ENCODE assay signal across 1 cellular context in the genomic region with DNA sequence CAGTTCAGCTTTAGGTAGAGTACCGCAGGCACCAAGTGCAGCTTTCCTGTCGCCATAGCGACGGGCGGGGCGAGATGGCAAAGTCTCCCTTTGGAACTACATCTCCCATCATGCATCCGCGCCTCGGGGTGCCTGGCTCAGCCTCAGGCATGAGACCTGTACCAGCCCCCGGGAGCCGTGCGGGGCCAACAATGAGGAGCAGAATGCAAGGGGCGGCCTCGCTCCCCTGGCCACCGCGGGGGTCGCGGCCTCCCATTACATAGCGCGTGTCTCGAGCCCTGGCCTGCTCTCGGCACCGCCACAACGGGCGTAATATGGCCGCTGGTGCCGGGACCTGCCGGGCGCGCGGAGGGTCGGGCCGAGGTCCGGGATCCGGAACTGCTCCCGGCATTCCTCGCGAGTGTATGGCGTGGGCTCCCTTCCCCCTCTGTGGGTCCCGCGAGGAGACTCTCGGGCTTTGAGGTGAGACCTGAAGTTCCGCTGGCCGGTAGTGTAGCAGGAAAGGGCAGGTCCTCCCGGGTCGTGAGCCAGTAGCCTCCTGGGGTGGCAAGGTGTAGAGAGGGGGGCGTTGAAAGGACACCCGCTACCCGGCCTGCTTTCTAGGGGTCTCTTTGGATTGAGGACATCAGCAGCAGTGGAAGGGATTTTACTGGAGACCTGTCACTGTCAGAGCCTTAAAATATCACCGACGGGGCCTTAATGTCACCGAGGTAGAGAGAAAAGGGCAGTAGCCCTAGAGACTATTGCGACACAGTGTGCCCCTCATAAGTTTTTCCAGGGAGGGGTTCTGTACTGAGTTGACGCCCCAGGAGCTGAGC.
TF ChIP-seq lines count a peak whose summit lies in the region.

A gene with protein sequence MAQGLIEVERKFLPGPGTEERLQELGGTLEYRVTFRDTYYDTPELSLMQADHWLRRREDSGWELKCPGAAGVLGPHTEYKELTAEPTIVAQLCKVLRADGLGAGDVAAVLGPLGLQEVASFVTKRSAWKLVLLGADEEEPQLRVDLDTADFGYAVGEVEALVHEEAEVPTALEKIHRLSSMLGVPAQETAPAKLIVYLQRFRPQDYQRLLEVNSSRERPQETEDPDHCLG (plus strand): TSS at position 390 of the 818 bp plus-strand sequence. CDS start 487 bp downstream, outside the sequence.

TF ChIP-seq in HepG2, 621 proteins besides CTCF, POLR2A, EP300 and RAD21 (continued from another document and continues in another):
- TF ChIP-seq HMG20A (CRISPR knock-in tag; IDR thresholded peaks at IDR 0.05; ENCODE audit: borderline replicate concordance) (peak; percentile 43; the same call in 1 of the 2 replicates), KDM6A (CRISPR knock-in tag; IDR thresholded peaks at IDR 0.05; ENCODE audit: low read depth) (peak; percentile 72), RFX3 (CRISPR knock-in tag; IDR thresholded peaks at IDR 0.05) (peak; percentile 100), ZBTB1 (CRISPR knock-in tag; IDR thresholded peaks at IDR 0.05; ENCODE audit: borderline replicate concordance) (peak; percentile 91; the same call in 1 of the 2 replicates), IRF9 (CRISPR knock-in tag; IDR thresholded peaks at IDR 0.05; ENCODE audit: borderline replicate concordance) (peak; percentile 100), ARHGAP35 (CRISPR knock-in tag; IDR thresholded peaks at IDR 0.05; ENCODE audit: borderline replicate concordance) (peak; percentile 99; the same call in 1 of the 2 replicates), ONECUT2 (CRISPR knock-in tag; IDR thresholded peaks at IDR 0.05) (peak; percentile 76), ZEB1 (IDR thresholded peaks at IDR 0.05; ENCODE audit: insufficient replicate concordance, low read depth) (no peak), HHEX (CRISPR knock-in tag; IDR thresholded peaks at IDR 0.05) (no peak), ZNF251 (CRISPR knock-in tag; IDR thresholded peaks at IDR 0.05) (peak; percentile 87; the same call in 1 of the 2 replicates), ZMYM4 (CRISPR knock-in tag; IDR thresholded peaks at IDR 0.05) (peak; percentile 95), NFRKB (IDR thresholded peaks at IDR 0.05) (peak; percentile 73), ATF2 (CRISPR knock-in tag; IDR thresholded peaks at IDR 0.05) (peak; percentile 98), PRDM4 (CRISPR knock-in tag; IDR thresholded peaks at IDR 0.05; ENCODE audit: borderline replicate concordance) (peak; percentile 84), ZFP37 (CRISPR knock-in tag; IDR thresholded peaks at IDR 0.05; ENCODE audit: borderline replicate concordance) (peak; percentile 98), ZNF143 (CRISPR knock-in tag; IDR thresholded peaks at IDR 0.05) (peak; percentile 98), ZNF879 (CRISPR knock-in tag; IDR thresholded peaks at IDR 0.05) (peak; percentile 80; the same call in 1 of the 2 replicates), ZNF75D (CRISPR knock-in tag; IDR thresholded peaks at IDR 0.05; ENCODE audit: borderline replicate concordance) (no peak), STAT5B (CRISPR knock-in tag; IDR thresholded peaks at IDR 0.05) (no peak), ASH2L (IDR thresholded peaks at IDR 0.05; ENCODE audit: insufficient read length, low read depth, low read length) (peak; percentile 99), ATF1 (CRISPR knock-in tag; IDR thresholded peaks at IDR 0.05) (no peak), PHB2 (IDR thresholded peaks at IDR 0.05; ENCODE audit: partially characterized antibody) (no peak), KMT2B (CRISPR knock-in tag; IDR thresholded peaks at IDR 0.05) (peak; percentile 98), ZFP36L1 (CRISPR knock-in tag; IDR thresholded peaks at IDR 0.05) (0 out of 2 replicates have a peak, but pooled peaks have one; percentile 73), TOE1 (CRISPR knock-in tag; IDR thresholded peaks at IDR 0.05) (peak; percentile 98), ZNF558 (CRISPR knock-in tag; IDR thresholded peaks at IDR 0.05; ENCODE audit: borderline replicate concordance) (peak; percentile 100), ZNF446 (CRISPR knock-in tag; IDR thresholded peaks at IDR 0.05) (no peak), NR3C1 (CRISPR knock-in tag; IDR thresholded peaks at IDR 0.05) (peak; percentile 92), ZNF790 (CRISPR knock-in tag; IDR thresholded peaks at IDR 0.05; ENCODE audit: borderline replicate concordance) (no peak; the same call in 1 of the 2 replicates), HMGA1 (CRISPR knock-in tag; conservative IDR thresholded peaks at IDR 0.05) (no peak)
- TF ChIP-seq, protein P1, sequence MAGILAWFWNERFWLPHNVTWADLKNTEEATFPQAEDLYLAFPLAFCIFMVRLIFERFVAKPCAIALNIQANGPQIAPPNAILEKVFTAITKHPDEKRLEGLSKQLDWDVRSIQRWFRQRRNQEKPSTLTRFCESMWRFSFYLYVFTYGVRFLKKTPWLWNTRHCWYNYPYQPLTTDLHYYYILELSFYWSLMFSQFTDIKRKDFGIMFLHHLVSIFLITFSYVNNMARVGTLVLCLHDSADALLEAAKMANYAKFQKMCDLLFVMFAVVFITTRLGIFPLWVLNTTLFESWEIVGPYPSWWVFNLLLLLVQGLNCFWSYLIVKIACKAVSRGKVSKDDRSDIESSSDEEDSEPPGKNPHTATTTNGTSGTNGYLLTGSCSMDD (CRISPR knock-in tag; IDR thresholded peaks at IDR 0.05) = peak; percentile 92
- TF ChIP-seq, protein P2, sequence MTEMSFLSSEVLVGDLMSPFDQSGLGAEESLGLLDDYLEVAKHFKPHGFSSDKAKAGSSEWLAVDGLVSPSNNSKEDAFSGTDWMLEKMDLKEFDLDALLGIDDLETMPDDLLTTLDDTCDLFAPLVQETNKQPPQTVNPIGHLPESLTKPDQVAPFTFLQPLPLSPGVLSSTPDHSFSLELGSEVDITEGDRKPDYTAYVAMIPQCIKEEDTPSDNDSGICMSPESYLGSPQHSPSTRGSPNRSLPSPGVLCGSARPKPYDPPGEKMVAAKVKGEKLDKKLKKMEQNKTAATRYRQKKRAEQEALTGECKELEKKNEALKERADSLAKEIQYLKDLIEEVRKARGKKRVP (CRISPR knock-in tag; IDR thresholded peaks at IDR 0.05) = peak in 1 of 2 experiments; percentile 85; a peak in 2 of 4 replicates
- TF ChIP-seq, protein P3, sequence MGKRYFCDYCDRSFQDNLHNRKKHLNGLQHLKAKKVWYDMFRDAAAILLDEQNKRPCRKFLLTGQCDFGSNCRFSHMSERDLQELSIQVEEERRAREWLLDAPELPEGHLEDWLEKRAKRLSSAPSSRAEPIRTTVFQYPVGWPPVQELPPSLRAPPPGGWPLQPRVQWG (CRISPR knock-in tag; IDR thresholded peaks at IDR 0.05; ENCODE audit: borderline replicate concordance, low read depth) = no peak
- TF ChIP-seq, protein P4, sequence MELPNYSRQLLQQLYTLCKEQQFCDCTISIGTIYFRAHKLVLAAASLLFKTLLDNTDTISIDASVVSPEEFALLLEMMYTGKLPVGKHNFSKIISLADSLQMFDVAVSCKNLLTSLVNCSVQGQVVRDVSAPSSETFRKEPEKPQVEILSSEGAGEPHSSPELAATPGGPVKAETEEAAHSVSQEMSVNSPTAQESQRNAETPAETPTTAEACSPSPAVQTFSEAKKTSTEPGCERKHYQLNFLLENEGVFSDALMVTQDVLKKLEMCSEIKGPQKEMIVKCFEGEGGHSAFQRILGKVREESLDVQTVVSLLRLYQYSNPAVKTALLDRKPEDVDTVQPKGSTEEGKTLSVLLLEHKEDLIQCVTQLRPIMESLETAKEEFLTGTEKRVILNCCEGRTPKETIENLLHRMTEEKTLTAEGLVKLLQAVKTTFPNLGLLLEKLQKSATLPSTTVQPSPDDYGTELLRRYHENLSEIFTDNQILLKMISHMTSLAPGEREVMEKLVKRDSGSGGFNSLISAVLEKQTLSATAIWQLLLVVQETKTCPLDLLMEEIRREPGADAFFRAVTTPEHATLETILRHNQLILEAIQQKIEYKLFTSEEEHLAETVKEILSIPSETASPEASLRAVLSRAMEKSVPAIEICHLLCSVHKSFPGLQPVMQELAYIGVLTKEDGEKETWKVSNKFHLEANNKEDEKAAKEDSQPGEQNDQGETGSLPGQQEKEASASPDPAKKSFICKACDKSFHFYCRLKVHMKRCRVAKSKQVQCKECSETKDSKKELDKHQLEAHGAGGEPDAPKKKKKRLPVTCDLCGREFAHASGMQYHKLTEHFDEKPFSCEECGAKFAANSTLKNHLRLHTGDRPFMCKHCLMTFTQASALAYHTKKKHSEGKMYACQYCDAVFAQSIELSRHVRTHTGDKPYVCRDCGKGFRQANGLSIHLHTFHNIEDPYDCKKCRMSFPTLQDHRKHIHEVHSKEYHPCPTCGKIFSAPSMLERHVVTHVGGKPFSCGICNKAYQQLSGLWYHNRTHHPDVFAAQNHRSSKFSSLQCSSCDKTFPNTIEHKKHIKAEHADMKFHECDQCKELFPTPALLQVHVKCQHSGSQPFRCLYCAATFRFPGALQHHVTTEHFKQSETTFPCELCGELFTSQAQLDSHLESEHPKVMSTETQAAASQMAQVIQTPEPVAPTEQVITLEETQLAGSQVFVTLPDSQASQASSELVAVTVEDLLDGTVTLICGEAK (IDR thresholded peaks at IDR 0.05) = no peak
- TF ChIP-seq, protein P4 (CRISPR knock-in tag; IDR thresholded peaks at IDR 0.05) = peak; percentile 97
- TF ChIP-seq, protein P5, sequence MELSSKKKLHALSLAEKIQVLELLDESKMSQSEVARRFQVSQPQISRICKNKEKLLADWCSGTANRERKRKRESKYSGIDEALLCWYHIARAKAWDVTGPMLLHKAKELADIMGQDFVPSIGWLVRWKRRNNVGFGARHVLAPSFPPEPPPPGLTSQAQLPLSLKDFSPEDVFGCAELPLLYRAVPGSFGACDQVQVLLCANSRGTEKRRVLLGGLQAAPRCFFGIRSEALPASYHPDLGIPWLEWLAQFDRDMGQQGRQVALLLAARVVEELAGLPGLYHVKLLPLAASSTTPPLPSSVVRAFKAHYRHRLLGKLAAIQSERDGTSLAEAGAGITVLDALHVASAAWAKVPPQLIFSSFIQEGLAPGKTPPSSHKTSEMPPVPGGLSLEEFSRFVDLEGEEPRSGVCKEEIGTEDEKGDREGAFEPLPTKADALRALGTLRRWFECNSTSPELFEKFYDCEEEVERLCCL (CRISPR knock-in tag; IDR thresholded peaks at IDR 0.05; ENCODE audit: borderline replicate concordance) = peak; percentile 98
- TF ChIP-seq, protein P6, sequence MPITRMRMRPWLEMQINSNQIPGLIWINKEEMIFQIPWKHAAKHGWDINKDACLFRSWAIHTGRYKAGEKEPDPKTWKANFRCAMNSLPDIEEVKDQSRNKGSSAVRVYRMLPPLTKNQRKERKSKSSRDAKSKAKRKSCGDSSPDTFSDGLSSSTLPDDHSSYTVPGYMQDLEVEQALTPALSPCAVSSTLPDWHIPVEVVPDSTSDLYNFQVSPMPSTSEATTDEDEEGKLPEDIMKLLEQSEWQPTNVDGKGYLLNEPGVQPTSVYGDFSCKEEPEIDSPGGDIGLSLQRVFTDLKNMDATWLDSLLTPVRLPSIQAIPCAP (CRISPR knock-in tag; IDR thresholded peaks at IDR 0.05; ENCODE audit: low read depth) = peak; percentile 94; the same call in 1 of the 2 replicates
